ENCODE assay signal across 30 cellular contexts in the genomic region with DNA sequence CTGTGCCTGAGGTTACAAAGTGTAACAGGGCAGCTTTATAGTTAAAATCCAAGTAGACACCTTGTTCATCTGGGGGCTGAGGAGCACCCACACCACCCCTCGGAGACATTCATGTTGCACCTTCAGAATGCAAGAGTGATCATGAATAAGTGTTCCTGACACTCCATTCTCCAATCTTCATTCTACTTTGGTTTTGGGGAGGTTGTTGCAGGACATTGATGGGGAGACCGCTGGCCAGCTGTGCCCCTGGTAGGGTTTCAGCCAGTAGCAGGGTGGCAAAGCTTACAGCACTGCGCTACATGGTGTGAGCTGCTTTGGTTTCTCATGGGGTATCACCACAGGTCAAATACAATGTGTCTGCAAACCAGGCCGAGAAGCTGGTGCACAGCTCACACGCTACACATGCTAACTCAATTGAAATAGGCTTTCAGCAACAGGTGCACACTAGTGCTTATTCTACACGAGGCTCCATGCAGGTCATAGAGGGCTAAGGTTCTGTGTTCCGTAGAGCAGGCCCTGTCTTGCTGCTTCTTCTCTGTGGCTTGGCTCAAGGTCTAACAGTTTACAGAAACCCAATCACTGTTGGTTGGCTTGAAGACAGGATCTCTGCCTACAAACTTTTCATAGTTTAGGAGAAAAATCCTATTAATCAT.
DNase-seq lines count a peak whose midpoint lies in the region; ATAC-seq, FAIRE-seq and TF ChIP-seq lines count a peak whose summit lies in the region.
"Had no signal": no experiment of that assay in that cellular context is flagged by ENCODE, and none has a peak within 500 bp of the region (broad histone marks: within the 10 kb centered on the region; RNA-seq: fewer than 3 reads in every experiment).

No MANE protein-coding gene starts in this region.

- CTCF ChIA-PET in GM12878 (lab: Yijun Ruan, JAX): interaction anchor here (0.9 to 2.0 kb wide), 3 partner anchors 41 to 421 kb away, joined by 3 to 6 read pairs (median 3); no protein-coding TSS in a partner anchor

- no peaks in the 10 kb centered on the region for H3K79me2 ChIP-seq in GM12878 (ENCODE audit: control insufficient read depth, insufficient read depth, low read length)

- BruUV-seq in GM12878 (replicated peaks; lab: Mats Ljungman, UMichigan): no TSS peak

- in situ Hi-C loops in GM12878 (cut with MboI): no loop called here

- ATAC-seq in GM12878 (no peak; the same call in 2 of the 3 replicates), lung (ENCODE audit: insufficient read depth, low FRiP score) (no peak), thoracic aorta (ENCODE audit: insufficient number of reproducible peaks, low FRiP score, low read depth) (no peak), GM18909 (IDR thresholded peaks at IDR 0.05; ENCODE audit: poor library complexity, unreplicated experiment) (no peak)
- ATAC-seq: effector memory CD8-positive, alpha-beta T cell; left lung; natural killer cell treated with Interleukin-12 subunit alpha and Interleukin-12 subunit beta and Interleukin-15 and Interleukin-18, amount 100 ng/mL, for 72 hours; pancreas; stimulated activated memory B cell treated with anti-CD40 and anti-IgM and Interleukin-4, amounts not matched to agents 10 μg/mL and 1 μg/mL and 100 μg/mL, for 72 hours had no signal

- H2AFZ ChIP-seq in GM12878 (ENCODE audit: control insufficient read depth, low read depth, low read length): no peak overlapping the region

- TF ChIP-seq EP300 in GM12878 (IDR thresholded peaks at IDR 0.05; ENCODE audit: borderline replicate concordance in 1 of 2, control insufficient read depth in 1 of 2, low read depth in 2 of 2, low read length in 2 of 2): no peak

- no peaks in the 10 kb centered on the region; the same call in 2 of the 3 replicates for H3K9me3 ChIP-seq in GM12878 (replicated peaks; ENCODE audit: control insufficient read depth, insufficient read depth, low read length)
- H3K9me3 ChIP-seq in lung (ENCODE audit: control insufficient read depth in 2 of 2, insufficient read depth in 1 of 2, low read length in 1 of 2): peaks cover 0 to 2% of the 10 kb centered on the region in 2 donors
- H3K9me3 ChIP-seq in thoracic aorta: no peaks in the 10 kb centered on the region
- H3K9me3 ChIP-seq: breast epithelium, colonic mucosa, left lung, pancreas, Peyer's patch, SJCRH30, vagina had no signal

- peak; percentile 41 for DNase-seq in activated CD8-positive, alpha-beta memory T cell treated with anti-CD3 and anti-CD28 coated beads for 24 hours
- DNase-seq in activated CD8-positive, alpha-beta memory T cell treated with anti-CD3 and anti-CD28 coated beads, Interleukin-2, amount 50 U/mL, for 4 hours: no peak
- DNase-seq in GM12878 (ENCODE audit: low read depth, low spot score) (no peak), lung (ENCODE audit: low spot score) (peak; percentile 23), thoracic aorta (ENCODE audit: low spot score) (no peak), GM20000 (ENCODE audit: low spot score) (no peak)
- DNase-seq in stimulated activated CD4-positive, alpha-beta T cell treated with anti-CD3 and anti-CD28 coated beads, Interleukin-2, amount 100 ng/mL, for 24 hours: no peak
- DNase-seq: activated CD4-positive, alpha-beta T cell treated with anti-CD3 and anti-CD28 coated beads, Interleukin-2, amount 10 ng/mL, durations not matched to agents 7 days and 5 days; activated naive CD4-positive, alpha-beta T cell; CD4-positive, CD25-positive, alpha-beta regulatory T cell; colonic mucosa; DND-41; effector memory CD8-positive, alpha-beta T cell; left lung; NCI-H1092 treated with DMSO at 0.1 percent for 48 hours; NCI-H2029; NCI-H526; right cardiac atrium; SJCRH30; stimulated activated CD4-positive, alpha-beta T cell treated with anti-CD3 and anti-CD28 coated beads, Interleukin-12 subunit alpha, Interleukin-12 subunit beta, amount 100 ng/mL, for 4 hours; stimulated activated CD4-positive, alpha-beta T cell treated with anti-CD3 and anti-CD28 coated beads, Interleukin-4, amount 100 ng/mL, for 4 hours had no signal

- SMC1A ChIA-PET in GM12878 (lab: Charles Lee; ENCODE audit: uncharacterized antibody, unreplicated experiment): interaction anchor here (0.6 to 4.8 kb wide), 7 partner anchors 18 to 69 kb away, joined by 3 to 22 read pairs (median 5); no protein-coding TSS in a partner anchor

- 45% methylated on average over 7 of the region's 7 CpGs for WGBS in GM12878 (ENCODE audit: insufficient coverage, insufficient replicate concordance, low lambda C conversion rate, missing lambda C conversion rate)
- 90 to 92% methylated on average over 7 of the region's 7 CpGs for WGBS in lung, 2 donors

- no peak overlapping the region for H3K4me3 ChIP-seq in GM12878
- no peak overlapping the region for H3K4me3 ChIP-seq in lung
- no peak overlapping the region for H3K4me3 ChIP-seq in thoracic aorta
- H3K4me3 ChIP-seq: breast epithelium, colonic mucosa, left lung, pancreas, Peyer's patch, SJCRH30, vagina had no signal

- H4K20me1 ChIP-seq in GM12878 (ENCODE audit: control insufficient read depth, insufficient read depth): no peaks in the 10 kb centered on the region

- TF ChIP-seq POLR2A in GM12878 (IDR thresholded peaks at IDR 0.05; ENCODE audit: low read depth, low read length): no peak

- TF ChIP-seq CTCF in GM12878 (IDR thresholded peaks at IDR 0.05 in 2 of 3, conservative IDR thresholded peaks at IDR 0.05 in 1 of 3; ENCODE audit: control insufficient read depth in 2 of 3, extremely low read depth in 1 of 3, insufficient read depth in 1 of 3, low read depth in 3 of 3, low read length in 3 of 3) (no peak), lung (IDR thresholded peaks at IDR 0.05; ENCODE audit: control extremely low read depth, extremely low read depth) (no peak), thoracic aorta (IDR thresholded peaks at IDR 0.05) (no peak), GM20000 (IDR thresholded peaks at IDR 0.05; ENCODE audit: extremely low read depth, missing control alignments) (no peak)

- intact Hi-C loops in GM12878 (cut with micrococcal nuclease; ENCODE audit: unreplicated experiment): no loop called here

- no peak overlapping the region for H3K27ac ChIP-seq in GM12878 (ENCODE audit: control insufficient read depth, insufficient read depth)
- peak overlapping the region in 1 of 2 donors; percentile 15 for H3K27ac ChIP-seq in lung (ENCODE audit: low read depth in 1 of 2, low read length in 1 of 2)
- peak overlapping the region; percentile 8 to 63 for H3K27ac ChIP-seq in thoracic aorta
- H3K27ac ChIP-seq: 22Rv1, colonic mucosa, left lung, pancreas, Peyer's patch, SJCRH30, vagina had no signal

- RAD21 ChIA-PET in GM12878 (lab: Charles Lee; ENCODE audit: unreplicated experiment): interaction anchor here (0.7 to 2.9 kb wide), 7 partner anchors 43 to 69 kb away, joined by 3 to 13 read pairs (median 4); no protein-coding TSS in a partner anchor

- no peak for TF ChIP-seq RAD21 in GM12878 (IDR thresholded peaks at IDR 0.05; ENCODE audit: insufficient read depth, low read depth, low read length)

- FAIRE-seq in GM12878 (lab: Jason Lieb, UNC): no peak
- FAIRE-seq: H1, pancreas had no signal

- H3K27me3 ChIP-seq in GM12878 (replicated peaks in 1 of 2; ENCODE audit: control insufficient read depth in 2 of 2, insufficient read depth in 2 of 2, low read length in 1 of 2): no peaks in the 10 kb centered on the region; a peak in 1 of 4 replicates
- H3K27me3 ChIP-seq in lung (ENCODE audit: control insufficient read depth, insufficient read depth): no peaks in the 10 kb centered on the region
- no peaks in the 10 kb centered on the region for H3K27me3 ChIP-seq in thoracic aorta (replicated peaks; ENCODE audit: insufficient read depth)
- H3K27me3 ChIP-seq: breast epithelium, colonic mucosa, pancreas, Peyer's patch, SJCRH30, vagina had no signal

- H3K9ac ChIP-seq in GM12878 (ENCODE audit: control insufficient read depth, insufficient read depth, low read length): no peak overlapping the region

- no peak overlapping the region for H3K4me2 ChIP-seq in GM12878 (ENCODE audit: control insufficient read depth, insufficient read depth)

- H3K36me3 ChIP-seq in GM12878 (ENCODE audit: control insufficient read depth in 2 of 2, insufficient read depth in 2 of 2, low read length in 1 of 2): no peaks in the 10 kb centered on the region
- H3K36me3 ChIP-seq in lung (ENCODE audit: control insufficient read depth in 2 of 2, insufficient read depth in 2 of 2, low read length in 2 of 2): no peaks in the 10 kb centered on the region
- no peaks in the 10 kb centered on the region for H3K36me3 ChIP-seq in thoracic aorta
- H3K36me3 ChIP-seq: breast epithelium, colonic mucosa, left lung, pancreas, Peyer's patch, SJCRH30, vagina had no signal

- POLR2A ChIA-PET in GM12878 (lab: Charles Lee): interaction anchor here (1.2 kb wide), 1 partner anchor 45 kb away, joined by 3 read pairs; no protein-coding TSS in a partner anchor

- H3K4me1 ChIP-seq in GM12878 (ENCODE audit: control insufficient read depth, insufficient read depth, low read length) (peaks cover 4% of the 10 kb centered on the region; the same call in 1 of the 2 replicates), lung (ENCODE audit: control insufficient read depth in 2 of 2, insufficient read depth in 2 of 2, low read length in 2 of 2) (peaks cover 0 to 17% of the 10 kb centered on the region in 2 donors), thoracic aorta (ENCODE audit: control insufficient read depth in 1 of 2, low read depth in 2 of 2) (peaks cover 31 to 53% of the 10 kb centered on the region in 2 donors)
- H3K4me1 ChIP-seq: breast epithelium, colonic mucosa, SJCRH30 had no signal

TF ChIP-seq in GM12878, 131 proteins besides CTCF, POLR2A, EP300 and RAD21:
- TF ChIP-seq PAX5 (IDR thresholded peaks at IDR 0.05; ENCODE audit: borderline replicate concordance, low read depth, low read length): 0 out of 2 replicates have a peak, but pooled peaks have one; percentile 26
- no peak for TF ChIP-seq ZNF274 (IDR thresholded peaks at IDR 0.05; ENCODE audit: insufficient read depth, insufficient read length)

Comparison
In these comparisons a context has a peak if more than half of its experiments do, and no peak if none do; other contexts are left out.
1. DNase-seq: peak in activated CD8-positive, alpha-beta memory T cell treated with anti-CD3 and anti-CD28 coated beads for 24 hours (single experiment) and lung (single experiment); none in activated CD8-positive, alpha-beta memory T cell treated with anti-CD3 and anti-CD28 coated beads, Interleukin-2, amount 50 U/mL, for 4 hours (single experiment), GM12878 (single experiment), thoracic aorta (single experiment), stimulated activated CD4-positive, alpha-beta T cell treated with anti-CD3 and anti-CD28 coated beads, Interleukin-2, amount 100 ng/mL, for 24 hours (0 of 2) and GM20000 (single experiment).